ENCODE assay signal across 26 cellular contexts in the genomic region with DNA sequence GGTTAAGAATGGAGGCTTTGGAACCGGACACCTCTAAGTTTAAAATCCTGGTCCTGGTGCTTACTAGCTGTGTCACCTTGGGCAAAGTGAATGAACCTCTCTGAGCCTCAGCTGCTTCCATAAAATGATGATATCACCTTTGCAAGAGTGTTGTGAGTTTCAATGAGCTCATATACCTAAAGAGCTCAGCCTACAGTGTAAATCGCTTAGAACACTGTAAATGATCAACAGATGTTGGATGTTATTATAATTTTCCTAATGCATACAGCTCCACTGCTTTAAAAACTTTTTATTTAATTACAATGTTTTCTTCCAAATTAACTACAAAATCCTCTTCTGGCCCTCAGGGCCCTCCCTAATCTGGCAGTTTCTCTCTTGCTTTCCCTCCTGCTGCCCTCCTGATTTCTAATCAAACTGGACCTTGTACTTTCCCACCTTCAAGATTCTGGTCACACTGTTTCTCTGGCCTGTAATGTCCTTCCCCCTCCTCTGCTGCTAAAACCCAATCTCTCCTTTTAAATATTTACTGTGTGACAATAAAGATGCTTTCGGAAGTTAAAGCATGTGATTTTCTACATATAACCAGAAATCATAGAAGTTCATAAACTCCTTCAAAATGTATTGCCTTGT. TPM values are rescaled to one million over a fixed set of nuclear protein-coding genes. Genes with fewer than 3 reads are reported as not detected.
"Had no signal": no experiment of that assay in that cellular context is flagged by ENCODE, and none has a peak within 500 bp of the region (broad histone marks: within the 10 kb centered on the region; RNA-seq: fewer than 3 reads in every experiment).

No MANE protein-coding gene starts in this region.

- H3K27ac ChIP-seq: brain microvascular endothelial cell, KMS-11 had no signal

- FAIRE-seq: astrocyte, RCC 7860 had no signal

- H3K36me3 ChIP-seq: brain microvascular endothelial cell had no signal

- H3K4me1 Mint-ChIP-seq: activated CD4-positive, alpha-beta memory T cell treated with anti-CD3 and anti-CD28 coated beads, Interleukin-2, amount 10 ng/mL, durations not matched to agents 7 days and 5 days; activated CD4-positive, alpha-beta T cell treated with anti-CD3 and anti-CD28 coated beads, Interleukin-2, amount 10 ng/mL, durations not matched to agents 7 days and 5 days; activated T-helper 17 cell treated with anti-CD3 and anti-CD28 coated beads, Interleukin-2, amount 50 U/mL, for 72 hours; T-helper 17 cell had no signal

- H3K4me3 Mint-ChIP-seq: activated CD4-positive, alpha-beta memory T cell treated with anti-CD3 and anti-CD28 coated beads, Interleukin-2, amount 10 ng/mL, durations not matched to agents 7 days and 5 days; activated CD4-positive, alpha-beta T cell treated with anti-CD3 and anti-CD28 coated beads, Interleukin-2, amount 10 ng/mL, durations not matched to agents 7 days and 5 days; activated naive CD4-positive, alpha-beta T cell treated with anti-CD3 and anti-CD28 coated beads for 36 hours; activated naive CD8-positive, alpha-beta T cell; activated T-helper 17 cell treated with anti-CD3 and anti-CD28 coated beads, Interleukin-2, amount 50 U/mL, for 72 hours; T-helper 17 cell had no signal

- DNase-seq: activated CD4-positive, alpha-beta memory T cell treated with anti-CD3 and anti-CD28 coated beads, Interleukin-2, amount 10 ng/mL, durations not matched to agents 7 days and 5 days; activated CD4-positive, alpha-beta T cell treated with anti-CD3 and anti-CD28 coated beads, Interleukin-2, amount 10 ng/mL, durations not matched to agents 7 days and 5 days; activated CD4-positive, CD25-positive, alpha-beta regulatory T cell; activated gamma-delta T cell; activated naive CD4-positive, alpha-beta T cell treated with anti-CD3 and anti-CD28 coated beads for 36 hours; activated T-cell treated with anti-CD3 and anti-CD28 coated beads for 4 hours; activated T-cell treated with anti-CD3 and anti-CD28 coated beads, Interleukin-2, amount 50 U/mL, for 48 hours; amygdala; brain microvascular endothelial cell; MV-4-11; NCI-H1092 treated with DMSO at 0.1 percent for 48 hours; NCI-H1436; NCI-H1694 treated with DMSO at 0.1 percent for 48 hours; NCI-H2029 treated with DMSO at 0.1 percent for 48 hours; NCI-H510A treated with DMSO at 0.1 percent for 48 hours; PC-3; SHP77 treated with DMSO at 0.1 percent for 48 hours; T-helper 17 cell; T-helper 9 cell had no signal

- H3K36me3 Mint-ChIP-seq: activated naive CD8-positive, alpha-beta T cell had no signal

- ATAC-seq: activated T-helper 17 cell treated with anti-CD3 and anti-CD28 coated beads, Interleukin-2, amount 50 U/mL, for 72 hours; PC-3; T-helper 17 cell had no signal

- H3K9me3 Mint-ChIP-seq: activated CD4-positive, alpha-beta memory T cell treated with anti-CD3 and anti-CD28 coated beads, Interleukin-2, amount 10 ng/mL, durations not matched to agents 7 days and 5 days; activated CD4-positive, alpha-beta T cell treated with anti-CD3 and anti-CD28 coated beads, Interleukin-2, amount 10 ng/mL, durations not matched to agents 7 days and 5 days; activated naive CD4-positive, alpha-beta T cell treated with anti-CD3 and anti-CD28 coated beads for 36 hours; activated T-helper 17 cell treated with anti-CD3 and anti-CD28 coated beads, Interleukin-2, amount 50 U/mL, for 72 hours had no signal

- H3K4me2 ChIP-seq: KMS-11 had no signal

- H3K27ac Mint-ChIP-seq: activated CD4-positive, alpha-beta memory T cell treated with anti-CD3 and anti-CD28 coated beads, Interleukin-2, amount 10 ng/mL, durations not matched to agents 7 days and 5 days; activated CD4-positive, alpha-beta T cell treated with anti-CD3 and anti-CD28 coated beads, Interleukin-2, amount 10 ng/mL, durations not matched to agents 7 days and 5 days; activated naive CD4-positive, alpha-beta T cell treated with anti-CD3 and anti-CD28 coated beads for 36 hours; activated naive CD8-positive, alpha-beta T cell; activated T-helper 17 cell treated with anti-CD3 and anti-CD28 coated beads, Interleukin-2, amount 50 U/mL, for 72 hours; T-helper 17 cell had no signal

- H3K27me3 ChIP-seq: brain microvascular endothelial cell had no signal

RNA-seq across cellular contexts. Expression of a gene that starts 57.4 kb away (rescaled TPM):
- total RNA-seq: activated CD8-positive, alpha-beta memory T cell treated with anti-CD3 and anti-CD28 coated beads for 36 hours; activated naive CD4-positive, alpha-beta T cell treated with anti-CD3 and anti-CD28 coated beads for 36 hours; activated T-helper 17 cell treated with anti-CD3 and anti-CD28 coated beads, Interleukin-2, amount 50 U/mL, for 72 hours; astrocyte; MCF 10A; PC-3; T-helper 17 cell had no signal
